ENCODE assay signal across 7 cellular contexts in the genomic region with DNA sequence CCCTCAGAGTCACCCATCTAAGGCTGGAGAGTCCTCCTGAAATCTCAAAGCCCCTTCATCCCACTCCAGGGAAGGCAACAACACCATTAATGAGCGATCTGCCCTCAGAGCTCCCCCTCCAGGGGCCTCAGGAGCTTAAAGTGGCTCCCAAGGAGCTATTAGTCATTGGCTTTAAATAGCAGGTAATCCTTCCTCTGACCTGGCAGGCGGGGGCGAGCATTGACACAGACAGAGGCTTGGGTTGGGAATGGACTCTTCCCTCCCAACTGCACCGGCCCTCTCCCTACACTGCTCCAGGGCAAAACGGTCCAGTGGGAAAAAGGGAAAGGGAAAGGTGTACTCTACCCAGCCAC. TPM values are rescaled to one million over a fixed set of nuclear protein-coding genes. Genes with fewer than 3 reads are reported as not detected.
A peak's percentile ranks its signal among the peaks of the same experiment; 100 is the strongest.
DNase-seq lines count a peak whose midpoint lies in the region; ATAC-seq and TF ChIP-seq lines count a peak whose summit lies in the region.

No MANE protein-coding gene starts in this region.

- H3K4me1 ChIP-seq in HCT116 (ENCODE audit: control insufficient read depth in 1 of 2, insufficient read depth in 2 of 2, low read length in 2 of 2) (peaks cover 19 to 38% of the 10 kb centered on the region in 2 experiments), subcutaneous abdominal adipose tissue (ENCODE audit: control insufficient read depth in 5 of 5, insufficient read depth in 5 of 5, low read length in 5 of 5) (peaks cover 6 to 50% (median 42%) of the 10 kb centered on the region in 5 donors)
- H3K4me1 ChIP-seq in effector memory CD4-positive, alpha-beta T cell (ENCODE audit: control insufficient read depth, insufficient read depth, low read length, poor library complexity, severe bottlenecking): peaks cover 10% of the 10 kb centered on the region

- H2AFZ ChIP-seq in HCT116 (ENCODE audit: low read depth, low read length, poor library complexity, severe bottlenecking): no peak overlapping the region

- H3K9me3 Mint-ChIP-seq in WTC11: no peaks in the 10 kb centered on the region

- no peak for TF ChIP-seq POLR2A in HCT116 (IDR thresholded peaks at IDR 0.05; ENCODE audit: borderline replicate concordance, extremely low read depth, insufficient read depth, insufficient read length)

- TF ChIP-seq RAD21 in HCT116 (IDR thresholded peaks at IDR 0.05; ENCODE audit: low read depth): no peak

- TF ChIP-seq CTCF in HCT116 (IDR thresholded peaks at IDR 0.05 in 2 of 3, conservative IDR thresholded peaks at IDR 0.05 in 1 of 3; ENCODE audit: borderline replicate concordance in 1 of 3, insufficient read depth in 1 of 3, low read depth in 2 of 3, low read length in 2 of 3) (peak in 1 of 3 experiments; percentile 13; a peak in 2 of 6 replicates), WTC11 (IDR thresholded peaks at IDR 0.05) (no peak)

- H3K36me3 ChIP-seq in HCT116 (ENCODE audit: control insufficient read depth in 1 of 2, insufficient read depth in 2 of 2, low read length in 2 of 2): no peaks in the 10 kb centered on the region
- peaks cover 0 to 23% (median 16%) of the 10 kb centered on the region in 5 donors for H3K36me3 ChIP-seq in subcutaneous abdominal adipose tissue (ENCODE audit: control insufficient read depth in 5 of 5, insufficient read depth in 5 of 5, low read length in 5 of 5)
- no peaks in the 10 kb centered on the region for H3K36me3 ChIP-seq in effector memory CD4-positive, alpha-beta T cell (ENCODE audit: control insufficient read depth, insufficient read depth, low read length)

- H3K27ac ChIP-seq in HCT116 (ENCODE audit: low read depth, low read length) (peak overlapping the region; percentile 84), subcutaneous abdominal adipose tissue (ENCODE audit: low read depth, low read length) (peak overlapping the region; percentile 67)
- H3K27ac ChIP-seq in effector memory CD4-positive, alpha-beta T cell (ENCODE audit: insufficient read depth, low read length, poor library complexity, severe bottlenecking): no peak overlapping the region

- H3K4me3 ChIP-seq in HCT116 (replicated peaks in 1 of 2; ENCODE audit: low read depth in 1 of 2, low read length in 2 of 2) (peak overlapping the region; percentile 69 to 76), subcutaneous abdominal adipose tissue (ENCODE audit: low read depth in 1 of 5, low read length in 5 of 5) (peak overlapping the region; percentile 59 to 86 (median 80))
- H3K4me3 ChIP-seq in effector memory CD4-positive, alpha-beta T cell (ENCODE audit: insufficient read depth, low read depth, low read length, poor library complexity, severe bottlenecking): no peak overlapping the region

- H3K36me3 Mint-ChIP-seq in WTC11: peaks cover 50% of the 10 kb centered on the region

- POLR2A ChIA-PET in HCT116 (lab: Charles Lee): interaction anchor here (0.7 to 1.4 kb wide), 9 partner anchors 9 to 256 kb away, joined by 3 to 9 read pairs (median 3); a partner anchor contains a TSS
- POLR2A ChIA-PET in WTC11 (lab: Charles Lee): interaction anchor here (0.7 to 3.4 kb wide), 10 partner anchors 13 to 110 kb away, joined by 3 to 17 read pairs (median 5); no protein-coding TSS in a partner anchor

- peak overlapping the region; percentile 85 for H3K4me3 Mint-ChIP-seq in WTC11

- H3K27ac Mint-ChIP-seq in WTC11: peak overlapping the region; percentile 84

- H3K79me2 ChIP-seq in HCT116 (ENCODE audit: insufficient read depth, low read length): 0 out of 2 replicates have a peak, but pooled peaks cover 6% of the 10 kb centered on the region

- H3K27me3 Mint-ChIP-seq in WTC11 (ENCODE audit: low read depth): no peaks in the 10 kb centered on the region

- H3K4me2 ChIP-seq in HCT116 (ENCODE audit: low read length): peak overlapping the region; percentile 94

- CTCF ChIA-PET in HCT116 (lab: Charles Lee): interaction anchor here (1.0 to 1.5 kb wide), 7 partner anchors 9 to 266 kb away, joined by 3 to 7 read pairs (median 6); no protein-coding TSS in a partner anchor
- CTCF ChIA-PET in WTC11 (lab: Charles Lee): interaction anchor here (0.6 to 8.6 kb wide), 18 partner anchors 8 to 266 kb away, joined by 3 to 226 read pairs (median 3); a partner anchor contains a TSS

- intact Hi-C loops in HCT116 (cut with micrococcal nuclease): no loop called here

- H3K9me2 ChIP-seq in HCT116 (ENCODE audit: insufficient read depth): no peaks in the 10 kb centered on the region

- H3K27me3 ChIP-seq in HCT116 (ENCODE audit: insufficient read depth, low read length): no peaks in the 10 kb centered on the region
- H3K27me3 ChIP-seq in subcutaneous abdominal adipose tissue (ENCODE audit: control insufficient read depth in 5 of 5, insufficient read depth in 4 of 5, low read length in 5 of 5): no peaks in the 10 kb centered on the region
- H3K27me3 ChIP-seq in effector memory CD4-positive, alpha-beta T cell (replicated peaks; ENCODE audit: control insufficient read depth, insufficient read depth, low read length, poor library complexity, severe bottlenecking): no peaks in the 10 kb centered on the region

- RAD21 ChIA-PET in HCT116 (lab: Charles Lee; ENCODE audit: low non-redundant PET in 1 of 2, low total read pairs in 2 of 2, uncharacterized antibody in 2 of 2, unreplicated experiment in 2 of 2): interaction anchor here in 1 of 2 experiments (0.6 kb wide), 1 partner anchor 335 kb away, joined by 4 read pairs; no protein-coding TSS in a partner anchor

- peak overlapping the region; percentile 70 for H3K9ac ChIP-seq in HCT116 (ENCODE audit: low read length)
- H3K9ac ChIP-seq in subcutaneous abdominal adipose tissue (ENCODE audit: low read length in 5 of 5): peak overlapping the region in 3 of 5 donors; percentile 43 to 69 (median 64)

- no peaks in the 10 kb centered on the region for H4K20me1 ChIP-seq in HCT116 (ENCODE audit: insufficient read depth)

- no peak for DNase-seq in HCT116 (ENCODE audit: low read depth, low spot score)
- DNase-seq in WTC11 (ENCODE audit: low spot score): peak; percentile 47
- DNase-seq in hepatic stellate cell (ENCODE audit: low spot score): peak; percentile 40
- DNase-seq in effector memory CD4-positive, alpha-beta T cell: no peak
- DNase-seq in T1000 (lab: John Stamatoyannopoulos, UW): no peak
- no peak for DNase-seq in dedifferentiated amniotic fluid mesenchymal stem cell (ENCODE audit: extremely low spot score)

- BruUV-seq in HCT116 (replicated peaks; lab: Mats Ljungman, UMichigan): TSS peak; percentile 46

- H3K4me1 Mint-ChIP-seq in WTC11: peaks cover 55% of the 10 kb centered on the region

- ATAC-seq in HCT116 (peak; percentile 66), WTC11 (peak; percentile 21)

- H3K9me3 ChIP-seq in HCT116 (ENCODE audit: control insufficient read depth in 1 of 2, insufficient read depth in 1 of 2, low read depth in 1 of 2, low read length in 2 of 2): no peaks in the 10 kb centered on the region
- no peaks in the 10 kb centered on the region for H3K9me3 ChIP-seq in subcutaneous abdominal adipose tissue (ENCODE audit: control insufficient read depth in 5 of 5, low read length in 5 of 5)
- no peaks in the 10 kb centered on the region for H3K9me3 ChIP-seq in effector memory CD4-positive, alpha-beta T cell (ENCODE audit: control insufficient read depth, low read length)

TF ChIP-seq in HCT116, 20 proteins besides CTCF, POLR2A, EP300 and RAD21 (continues in another document):
- TF ChIP-seq EGR1 (IDR thresholded peaks at IDR 0.05; ENCODE audit: low read depth) (peak; percentile 96), TCF7L2 (IDR thresholded peaks at IDR 0.05; ENCODE audit: borderline replicate concordance, extremely low read depth, insufficient read depth, insufficient read length) (no peak), ZNF274 (IDR thresholded peaks at IDR 0.05; ENCODE audit: low read depth, low read length) (no peak), SIN3A (IDR thresholded peaks at IDR 0.05; ENCODE audit: low read depth) (peak; percentile 57; the same call in 1 of the 2 replicates), FOSL1 (IDR thresholded peaks at IDR 0.05; ENCODE audit: low read depth) (peak; percentile 54; the same call in 1 of the 2 replicates), CBX3 (IDR thresholded peaks at IDR 0.05; ENCODE audit: low read depth) (no peak)
- TF ChIP-seq, protein P1, sequence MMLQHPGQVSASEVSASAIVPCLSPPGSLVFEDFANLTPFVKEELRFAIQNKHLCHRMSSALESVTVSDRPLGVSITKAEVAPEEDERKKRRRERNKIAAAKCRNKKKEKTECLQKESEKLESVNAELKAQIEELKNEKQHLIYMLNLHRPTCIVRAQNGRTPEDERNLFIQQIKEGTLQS (IDR thresholded peaks at IDR 0.05): no peak

TF ChIP-seq in WTC11, 78 proteins besides CTCF, POLR2A, EP300 and RAD21 (continues in another document):
- TF ChIP-seq, protein P2, sequence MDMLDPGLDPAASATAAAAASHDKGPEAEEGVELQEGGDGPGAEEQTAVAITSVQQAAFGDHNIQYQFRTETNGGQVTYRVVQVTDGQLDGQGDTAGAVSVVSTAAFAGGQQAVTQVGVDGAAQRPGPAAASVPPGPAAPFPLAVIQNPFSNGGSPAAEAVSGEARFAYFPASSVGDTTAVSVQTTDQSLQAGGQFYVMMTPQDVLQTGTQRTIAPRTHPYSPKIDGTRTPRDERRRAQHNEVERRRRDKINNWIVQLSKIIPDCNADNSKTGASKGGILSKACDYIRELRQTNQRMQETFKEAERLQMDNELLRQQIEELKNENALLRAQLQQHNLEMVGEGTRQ (CRISPR knock-in tag; IDR thresholded peaks at IDR 0.05): no peak
- TF ChIP-seq ZNF263 (CRISPR knock-in tag; IDR thresholded peaks at IDR 0.05; ENCODE audit: low read depth) (0 out of 2 replicates have a peak, but pooled peaks have one; percentile 35), FOXJ3 (CRISPR knock-in tag; IDR thresholded peaks at IDR 0.05; ENCODE audit: borderline replicate concordance) (no peak), ETV6 (CRISPR knock-in tag; IDR thresholded peaks at IDR 0.05) (no peak), RORB (CRISPR knock-in tag; IDR thresholded peaks at IDR 0.05) (no peak)
- TF ChIP-seq, protein P3, sequence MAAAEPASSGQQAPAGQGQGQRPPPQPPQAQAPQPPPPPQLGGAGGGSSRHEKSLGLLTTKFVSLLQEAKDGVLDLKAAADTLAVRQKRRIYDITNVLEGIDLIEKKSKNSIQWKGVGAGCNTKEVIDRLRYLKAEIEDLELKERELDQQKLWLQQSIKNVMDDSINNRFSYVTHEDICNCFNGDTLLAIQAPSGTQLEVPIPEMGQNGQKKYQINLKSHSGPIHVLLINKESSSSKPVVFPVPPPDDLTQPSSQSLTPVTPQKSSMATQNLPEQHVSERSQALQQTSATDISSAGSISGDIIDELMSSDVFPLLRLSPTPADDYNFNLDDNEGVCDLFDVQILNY (CRISPR knock-in tag; IDR thresholded peaks at IDR 0.05): no peak

RNA-seq across cellular contexts. Expression of a gene that starts 1.4 kb away (rescaled TPM):
- total RNA-seq in HCT116 (2021; ENCODE audit: unreplicated experiment): 70.7 TPM
- polyA plus RNA-seq in HCT116 (2012): 85.6 and 90.0 TPM in 2 replicates
- total RNA-seq in WTC11 (2021): 719 to 847 TPM (median 814 TPM) in 3 replicates

RNA-seq across cellular contexts. Expression of a gene that starts 16.4 kb away (rescaled TPM):
- total RNA-seq in HCT116 (2021; ENCODE audit: unreplicated experiment) (10.9 TPM), WTC11 (2021) (50.6 to 65.9 TPM (median 65.2 TPM) in 3 replicates)
- polyA plus RNA-seq in HCT116 (2012): 6.4 and 7.5 TPM in 2 replicates

Comparison
In these comparisons a context has a peak if more than half of its experiments do, and no peak if none do; other contexts are left out.
1. DNase-seq: peak in WTC11 (single experiment) and hepatic stellate cell (single experiment); none in HCT116 (single experiment), effector memory CD4-positive, alpha-beta T cell (0 of 3), T1000 (single experiment) and dedifferentiated amniotic fluid mesenchymal stem cell (single experiment).
2. RNA of a gene that starts 1.4 kb away (total RNA-seq): 719 to 847 TPM in WTC11; 70.7 TPM in HCT116 (single experiment); every median in the first group is over 10 times any median in the second.